ENCODE assay signal across 10 cellular contexts in the genomic region with DNA sequence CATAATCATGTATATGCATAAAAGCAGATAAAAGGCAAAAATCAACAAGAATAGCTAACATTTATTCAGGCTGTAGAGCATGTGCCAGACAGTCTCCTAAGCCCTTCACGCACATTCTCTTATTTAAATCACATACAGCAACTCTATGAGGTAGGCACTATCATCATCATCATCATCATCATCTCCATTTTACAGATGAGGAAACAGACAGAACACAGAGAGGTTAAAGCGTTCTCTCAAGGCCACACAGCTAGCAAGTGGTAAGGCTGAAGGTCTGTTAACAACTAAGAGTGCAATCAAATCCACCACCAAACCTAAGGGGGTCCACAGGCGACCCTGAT. TPM values are rescaled to one million over a fixed set of nuclear protein-coding genes. Genes with fewer than 3 reads are reported as not detected.
A peak's percentile ranks its signal among the peaks of the same experiment; 100 is the strongest.
DNase-seq lines count a peak whose midpoint lies in the region; ATAC-seq and TF ChIP-seq lines count a peak whose summit lies in the region.
"Had no signal": no experiment of that assay in that cellular context is flagged by ENCODE, and none has a peak within 500 bp of the region (broad histone marks: within the 10 kb centered on the region; RNA-seq: fewer than 3 reads in every experiment).

No MANE protein-coding gene starts in this region.

- H3K4me3 ChIP-seq in Caco-2 (ENCODE audit: low read depth, low read length) (no peak overlapping the region; the same call in 1 of the 2 replicates), MM.1S (ENCODE audit: low read length) (no peak overlapping the region), gastrocnemius medialis (no peak overlapping the region)

- TF ChIP-seq POLR2A in gastrocnemius medialis (IDR thresholded peaks at IDR 0.05), result no peak

- peaks cover 18% of the 10 kb centered on the region for H3K4me1 Mint-ChIP-seq in Caco-2 (ENCODE audit: low read depth, unreplicated experiment)
- peaks cover 12% of the 10 kb centered on the region for H3K4me1 Mint-ChIP-seq in chondrocyte (ENCODE audit: low read depth)
- H3K4me1 Mint-ChIP-seq in neural crest cell, result peaks cover 25% of the 10 kb centered on the region

- TF ChIP-seq CTCF in Caco-2 (IDR thresholded peaks at IDR 0.05; ENCODE audit: insufficient read depth in 1 of 2, low read depth in 1 of 2, low read length in 1 of 2, severe bottlenecking in 1 of 2, unreplicated experiment in 1 of 2) (no peak), MM.1S (IDR thresholded peaks at IDR 0.05; ENCODE audit: low read length) (no peak), chondrocyte (IDR thresholded peaks at IDR 0.05) (no peak), neural crest cell (conservative IDR thresholded peaks at IDR 0.05) (no peak), gastrocnemius medialis (IDR thresholded peaks at IDR 0.05 in 4 of 5, conservative IDR thresholded peaks at IDR 0.05 in 1 of 5) (no peak)

- H3K36me3 Mint-ChIP-seq in Caco-2 (ENCODE audit: insufficient read depth, unreplicated experiment) (peaks cover 7% of the 10 kb centered on the region), chondrocyte (ENCODE audit: low read depth) (no peaks in the 10 kb centered on the region), neural crest cell (ENCODE audit: low read depth) (no peaks in the 10 kb centered on the region)

- DNase-seq in Caco-2 (no peak), MM.1S (no peak), chondrocyte (ENCODE audit: low spot score) (no peak), neural crest cell (ENCODE audit: low read depth, low spot score) (no peak), gastrocnemius medialis (no peak), left ventricle myocardium superior (no peak)
- DNase-seq: COR-L47, right cardiac atrium had no signal

- H3K9me3 ChIP-seq in Caco-2 (no peaks in the 10 kb centered on the region), MM.1S (replicated peaks; ENCODE audit: insufficient read depth, low read length) (no peaks in the 10 kb centered on the region), gastrocnemius medialis (no peaks in the 10 kb centered on the region)

- H3K27ac ChIP-seq in MM.1S (ENCODE audit: low read length) (no peak overlapping the region), gastrocnemius medialis (no peak overlapping the region)

- H3F3A ChIP-seq in MM.1S (ENCODE audit: insufficient read depth, low read length), result no peaks in the 10 kb centered on the region

- H3K4me1 ChIP-seq in Caco-2 (peaks cover 11% of the 10 kb centered on the region; the same call in 1 of the 2 replicates), MM.1S (ENCODE audit: low read length) (peaks cover 11% of the 10 kb centered on the region; the same call in 1 of the 2 replicates), gastrocnemius medialis (peaks cover 3 to 5% of the 10 kb centered on the region in 2 donors)

- H2AFZ ChIP-seq in MM.1S (ENCODE audit: low read length), result no peak overlapping the region

- CTCF ChIA-PET in Caco-2 (lab: Charles Lee), result interaction anchor here (0.6 to 1.1 kb wide), 2 partner anchors 181 to 449 kb away, joined by 3 to 4 read pairs; no protein-coding TSS in a partner anchor

- H3K27me3 ChIP-seq in Caco-2 (replicated peaks; ENCODE audit: control insufficient read depth, insufficient read depth, low read length) (no peaks in the 10 kb centered on the region), MM.1S (replicated peaks; ENCODE audit: insufficient read depth, low read length) (no peaks in the 10 kb centered on the region; the same call in 1 of the 2 replicates), gastrocnemius medialis (peaks cover 7 to 31% (median 19%) of the 10 kb centered on the region in 3 donors)

- H3K4me2 ChIP-seq in MM.1S (ENCODE audit: low read depth, low read length), result 0 out of 2 replicates have a peak overlapping the region, but pooled peaks have one; percentile 39

- in situ Hi-C loops in gastrocnemius medialis (cut with MboI; ENCODE audit: low sequenced_read_pairs in 4 of 4), result no loop called here

- H3K27me3 Mint-ChIP-seq in Caco-2 (ENCODE audit: insufficient read depth, unreplicated experiment) (no peaks in the 10 kb centered on the region), chondrocyte (ENCODE audit: low read depth) (peaks cover 18% of the 10 kb centered on the region), neural crest cell (ENCODE audit: low read depth) (peaks cover 40% of the 10 kb centered on the region)

- intact Hi-C loops in Caco-2 (cut with micrococcal nuclease; ENCODE audit: unreplicated experiment) (loop anchor here (1.0 kb wide), 1 partner anchor 216 kb away; no protein-coding TSS in a partner anchor), gastrocnemius medialis (cut with DNase I; ENCODE audit: low total_unique reads) (no loop called here), left ventricle myocardium superior (cut with micrococcal nuclease) (loop anchor here (10.0 kb wide), 1 partner anchor 206 kb away; no protein-coding TSS in a partner anchor)

- ATAC-seq in gastrocnemius medialis (no peak), left ventricle myocardium superior (no peak), GM18867 (IDR thresholded peaks at IDR 0.05; ENCODE audit: unreplicated experiment) (no peak)

- BruUV-seq in Caco-2 (replicated peaks; lab: Mats Ljungman, UMichigan), result no TSS peak

- H3K4me3 Mint-ChIP-seq in Caco-2 (ENCODE audit: unreplicated experiment), result peak overlapping the region; percentile 71
- H3K4me3 Mint-ChIP-seq in chondrocyte (ENCODE audit: unreplicated experiment), result peak overlapping the region; percentile 66
- peak overlapping the region; percentile 88 for H3K4me3 Mint-ChIP-seq in neural crest cell

- no peaks in the 10 kb centered on the region for H4K20me1 ChIP-seq in MM.1S (ENCODE audit: insufficient read depth, low read length)

- H3K79me2 ChIP-seq in MM.1S (ENCODE audit: low read length), result no peaks in the 10 kb centered on the region

- H3K36me3 ChIP-seq in Caco-2 (ENCODE audit: control insufficient read depth, insufficient read depth, low read length) (no peaks in the 10 kb centered on the region), MM.1S (replicated peaks; ENCODE audit: insufficient read depth, low read length) (no peaks in the 10 kb centered on the region), gastrocnemius medialis (no peaks in the 10 kb centered on the region)

- no peaks in the 10 kb centered on the region for H3K9me2 ChIP-seq in MM.1S (replicated peaks; ENCODE audit: insufficient read depth, low read length)

- H3K27ac Mint-ChIP-seq in Caco-2 (ENCODE audit: unreplicated experiment) (no peak overlapping the region), chondrocyte (ENCODE audit: unreplicated experiment) (no peak overlapping the region), neural crest cell (ENCODE audit: unreplicated experiment) (no peak overlapping the region)

- H3K9me3 Mint-ChIP-seq in Caco-2 (ENCODE audit: unreplicated experiment) (no peaks in the 10 kb centered on the region), chondrocyte (ENCODE audit: low read depth) (no peaks in the 10 kb centered on the region), neural crest cell (no peaks in the 10 kb centered on the region)
- H3K9me3 Mint-ChIP-seq: activated naive CD4-positive, alpha-beta T cell treated with anti-CD3 and anti-CD28 coated beads, Interleukin-2, amount 50 U/mL, for 72 hours had no signal

- H3K9ac ChIP-seq in MM.1S (ENCODE audit: low read length), result no peak overlapping the region

- POLR2A ChIA-PET in Caco-2 (lab: Charles Lee), result no interaction called here

RNA-seq across cellular contexts. Expression of gene PLEKHG1, which starts 0.9 kb away (rescaled TPM):
- total RNA-seq in Caco-2 (2022), result 32.8 and 35.0 TPM in 2 replicates
- total RNA-seq in chondrocyte, result 0.87 to 3.7 TPM (median 1.8 TPM) in 3 replicates
- 25.7 and 27.6 TPM in 2 replicates for total RNA-seq in neural crest cell
- 1 to 10 TPM; 2.3 to 7.7 (median 4.4) TPM for total RNA-seq in gastrocnemius medialis
- 7.6 TPM for total RNA-seq in left ventricle myocardium superior
